28 cellular contexts compared by ENCODE assay signal in genomic region chr16:15932939-15933338, GRCh38.
"Had no signal": no experiment of that assay in that cellular context is flagged by ENCODE, and none has a peak within 500 bp of the region (broad histone marks: within the 10 kb centered on the region; RNA-seq: fewer than 3 reads in every experiment).

No MANE protein-coding gene starts in this region.

- H3K27me3 ChIP-seq: gastrocnemius medialis, left lung, neural progenitor cell, right lobe of liver, tibial nerve, upper lobe of left lung, vagina had no signal

- ATAC-seq: esophagus mucosa; gastrocnemius medialis; left cardiac atrium; left lung; naive thymus-derived CD4-positive, alpha-beta T cell; right lobe of liver; stimulated activated naive B cell treated with anti-CD40 and anti-IgM and Interleukin-4, amounts not matched to agents 10 μg/mL and 1 μg/mL and 100 μg/mL, for 72 hours had no signal

- FAIRE-seq: islet of Langerhans, small intestine had no signal

- DNase-seq: effector CD8-positive, alpha-beta T cell; endodermal cell; foreskin fibroblast; gastrocnemius medialis; head of caudate nucleus; left cardiac atrium; left lung; mesendoderm; midbrain; naive thymus-derived CD4-positive, alpha-beta T cell; right lobe of liver; small intestine; stimulated activated CD4-positive, alpha-beta T cell treated with anti-CD3 and anti-CD28 coated beads, Interleukin-15, amount 100 ng/mL, for 24 hours; stimulated activated CD4-positive, alpha-beta T cell treated with anti-CD3 and anti-CD28 coated beads, Interleukin-2, amount 100 ng/mL, for 48 hours; stimulated activated naive B cell treated with anti-CD40 and anti-IgM and Interleukin-4, amounts not matched to agents 10 μg/mL and 1 μg/mL and 100 μg/mL, for 72 hours; upper lobe of left lung had no signal

- H3K27ac ChIP-seq: epithelial cell of prostate, gastrocnemius medialis, left lung, neural progenitor cell, parathyroid adenoma, right lobe of liver, thoracic aorta, tibial nerve, upper lobe of left lung, vagina had no signal

- H3K27me3 Mint-ChIP-seq: dendritic cell treated with granulocyte-macrophage colony-stimulating factor and Interleukin-4, amounts not matched to agents 40 ng/mL and 50 ng/mL, for 4 days; progenitor cell of endocrine pancreas; stimulated activated naive B cell treated with anti-CD40 and anti-IgM and Interleukin-4, amounts not matched to agents 10 μg/mL and 1 μg/mL and 100 μg/mL, for 72 hours; stimulated activated naive CD8-positive, alpha-beta T cell treated with anti-CD3 and anti-CD28 coated beads, Interleukin-15, Interleukin-2, amounts not matched to agents 100 ng/mL and 50 ng/mL, for 24 hours had no signal

- H3K36me3 ChIP-seq: gastrocnemius medialis, left lung, neural progenitor cell, right lobe of liver, thoracic aorta, tibial nerve, upper lobe of left lung, vagina had no signal

- H3K4me1 Mint-ChIP-seq: endodermal cell; nephron; stimulated activated naive B cell treated with anti-CD40 and anti-IgM and Interleukin-4, amounts not matched to agents 10 μg/mL and 1 μg/mL and 100 μg/mL, for 72 hours had no signal

- H3K79me2 ChIP-seq: parathyroid adenoma had no signal

- H3K27ac Mint-ChIP-seq: dendritic cell treated with granulocyte-macrophage colony-stimulating factor and Interleukin-4, amounts not matched to agents 40 ng/mL and 50 ng/mL, for 4 days; endodermal cell; naive thymus-derived CD4-positive, alpha-beta T cell; nephron; neural progenitor cell; progenitor cell of endocrine pancreas; stimulated activated naive B cell treated with anti-CD40 and anti-IgM and Interleukin-4, amounts not matched to agents 10 μg/mL and 1 μg/mL and 100 μg/mL, for 72 hours; stimulated activated naive CD8-positive, alpha-beta T cell treated with anti-CD3 and anti-CD28 coated beads, Interleukin-15, Interleukin-2, amounts not matched to agents 100 ng/mL and 50 ng/mL, for 24 hours had no signal

- H3K4me3 ChIP-seq: gastrocnemius medialis, left lung, neural progenitor cell, right lobe of liver, thoracic aorta, tibial nerve, upper lobe of left lung, vagina had no signal

- H3K36me3 Mint-ChIP-seq: neural progenitor cell; stimulated activated naive B cell treated with anti-CD40 and anti-IgM and Interleukin-4, amounts not matched to agents 10 μg/mL and 1 μg/mL and 100 μg/mL, for 72 hours had no signal

- H3K4me1 ChIP-seq: neural progenitor cell, parathyroid adenoma, right lobe of liver, tibial nerve, upper lobe of left lung, vagina had no signal

- H3K9me3 ChIP-seq: left lung, right lobe of liver, thoracic aorta, upper lobe of left lung, vagina had no signal

- H3K4me3 Mint-ChIP-seq: dendritic cell treated with granulocyte-macrophage colony-stimulating factor and Interleukin-4, amounts not matched to agents 40 ng/mL and 50 ng/mL, for 4 days; endodermal cell; naive thymus-derived CD4-positive, alpha-beta T cell; nephron; neural progenitor cell; stimulated activated naive B cell treated with anti-CD40 and anti-IgM and Interleukin-4, amounts not matched to agents 10 μg/mL and 1 μg/mL and 100 μg/mL, for 72 hours; stimulated activated naive CD8-positive, alpha-beta T cell treated with anti-CD3 and anti-CD28 coated beads, Interleukin-15, Interleukin-2, amounts not matched to agents 100 ng/mL and 50 ng/mL, for 24 hours had no signal

- H2AFZ ChIP-seq: neural progenitor cell, parathyroid adenoma had no signal

- H3K9me3 Mint-ChIP-seq: dendritic cell treated with granulocyte-macrophage colony-stimulating factor and Interleukin-4, amounts not matched to agents 40 ng/mL and 50 ng/mL, for 4 days; endodermal cell; stimulated activated naive B cell treated with anti-CD40 and anti-IgM and Interleukin-4, amounts not matched to agents 10 μg/mL and 1 μg/mL and 100 μg/mL, for 72 hours; stimulated activated naive CD8-positive, alpha-beta T cell treated with anti-CD3 and anti-CD28 coated beads, Interleukin-15, Interleukin-2, amounts not matched to agents 100 ng/mL and 50 ng/mL, for 24 hours had no signal

- H3K9ac ChIP-seq: neural progenitor cell, parathyroid adenoma had no signal

- H3K4me2 ChIP-seq: neural progenitor cell had no signal
